1 cellular context compared by ENCODE assay signal in genomic region chr7:3733541-3734140, GRCh38.
TF ChIP-seq lines count a peak whose summit lies in the region.

No MANE protein-coding gene starts in this region.

TF ChIP-seq in GM23338, 12 proteins besides CTCF, POLR2A, EP300 and RAD21 (continued from another document):
- TF ChIP-seq ZNF462 (CRISPR knock-in tag; IDR thresholded peaks at IDR 0.05): no peak
- no peak for TF ChIP-seq ZNF114 (CRISPR knock-in tag; IDR thresholded peaks at IDR 0.05)
- TF ChIP-seq ZNF331 (CRISPR knock-in tag; IDR thresholded peaks at IDR 0.05; ENCODE audit: low read depth): no peak
- TF ChIP-seq ETS1 (IDR thresholded peaks at IDR 0.05): no peak
